In the genomic region with DNA sequence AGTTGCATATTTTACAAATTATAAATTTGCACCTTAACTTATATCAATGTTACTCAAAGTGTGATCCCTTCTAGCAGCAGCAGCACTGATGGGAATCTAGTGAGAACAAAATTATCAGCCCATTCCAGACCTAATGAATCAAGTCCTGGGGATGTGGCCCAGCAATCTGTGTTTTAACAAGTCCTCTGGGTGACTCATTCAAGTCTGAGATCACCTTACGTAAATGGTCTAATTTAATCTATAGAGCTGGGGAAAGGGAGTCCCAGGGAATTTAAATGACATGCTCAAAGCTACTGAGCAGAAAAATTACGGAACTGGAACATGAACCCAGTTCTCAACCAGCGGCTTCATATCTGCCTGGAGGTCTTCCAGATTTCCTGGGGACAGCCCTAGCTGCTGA, we compare ENCODE assay signal across 21 cellular contexts.
DNase-seq lines count a peak whose midpoint lies in the region; ATAC-seq, FAIRE-seq and TF ChIP-seq lines count a peak whose summit lies in the region.
"Had no signal": no experiment of that assay in that cellular context is flagged by ENCODE, and none has a peak within 500 bp of the region (broad histone marks: within the 10 kb centered on the region; RNA-seq: fewer than 3 reads in every experiment).

No MANE protein-coding gene starts in this region.

- 3% methylated on average over 3 of the region's 3 CpGs for WGBS in K562 (ENCODE audit: insufficient coverage, low coverage, missing lambda C conversion rate)

- in situ Hi-C loops in K562 (cut with MboI), result no loop called here

- H2AFZ ChIP-seq in K562 (ENCODE audit: low read depth, low read length), result no peak overlapping the region

- H3K27ac ChIP-seq in K562 (ENCODE audit: extremely low read depth, low read depth, low read length), result no peak overlapping the region
- H3K27ac ChIP-seq: adrenal gland, psoas muscle had no signal

- no peaks in the 10 kb centered on the region for H3K9me3 ChIP-seq in K562 (replicated peaks; ENCODE audit: control insufficient read depth, insufficient read depth, low read depth, low read length)
- H3K9me3 ChIP-seq: adrenal gland, psoas muscle had no signal

- POLR2A ChIA-PET in K562 (lab: Yijun Ruan, JAX), result interaction anchor here (0.6 kb wide), 1 partner anchor 31 kb away, joined by 3 read pairs; no protein-coding TSS in a partner anchor

- no peak overlapping the region for H3K4me3 ChIP-seq in K562
- H3K4me3 ChIP-seq: adrenal gland, lung, psoas muscle had no signal

- ATAC-seq in K562 (no peak), HG02642 (IDR thresholded peaks at IDR 0.05; ENCODE audit: poor library complexity, unreplicated experiment) (no peak)
- ATAC-seq: natural killer cell treated with Interleukin-12 subunit alpha and Interleukin-12 subunit beta and Interleukin-15 and Interleukin-18, amount 100 ng/mL, for 72 hours; psoas muscle; stimulated activated effector memory CD8-positive, alpha-beta T cell treated with anti-CD3 and anti-CD28 coated beads, Interleukin-12 subunit alpha, Interleukin-12 subunit beta, amount 100 ng/mL, for 72 hours had no signal

- no peak for TF ChIP-seq EP300 in K562 (IDR thresholded peaks at IDR 0.05; ENCODE audit: low read length)

- FAIRE-seq in K562 (lab: Jason Lieb, UNC), result no peak
- FAIRE-seq: colon, endothelial cell of umbilical vein had no signal

- CTCF ChIA-PET in K562 (lab: Yijun Ruan, JAX; ENCODE audit: low intra/inter-chr PET ratio), result no interaction called here

- no peak for TF ChIP-seq CTCF in K562 (IDR thresholded peaks at IDR 0.05 in 2 of 3, conservative IDR thresholded peaks at IDR 0.05 in 1 of 3; ENCODE audit: insufficient read depth in 2 of 3, low read depth in 1 of 3, low read length in 3 of 3)
- TF ChIP-seq CTCF in GM20000 (IDR thresholded peaks at IDR 0.05; ENCODE audit: extremely low read depth, missing control alignments), result no peak

- no peaks in the 10 kb centered on the region for H3K36me3 ChIP-seq in K562 (ENCODE audit: control insufficient read depth, insufficient read depth, low read length)
- H3K36me3 ChIP-seq: adrenal gland had no signal

- no peak overlapping the region for H3K4me2 ChIP-seq in K562 (ENCODE audit: insufficient read depth, low read length)

- H3K27me3 ChIP-seq in K562 (ENCODE audit: control insufficient read depth in 2 of 2, insufficient read depth in 2 of 2, low read length in 2 of 2), result peaks cover 0 to 10% of the 10 kb centered on the region in 2 experiments; a peak in 3 of 5 replicates

- no peak for TF ChIP-seq RAD21 in K562 (CRISPR knock-in tag; conservative IDR thresholded peaks at IDR 0.05 in 1 of 2, IDR thresholded peaks at IDR 0.05 in 1 of 2)

- intact Hi-C loops in K562 (cut with micrococcal nuclease), result no loop called here

- H3K4me1 ChIP-seq in K562 (replicated peaks in 1 of 2; ENCODE audit: control insufficient read depth in 2 of 2, insufficient read depth in 2 of 2, low read length in 2 of 2), result no peaks in the 10 kb centered on the region
- H3K4me1 ChIP-seq: adrenal gland, psoas muscle had no signal

- no peaks in the 10 kb centered on the region for H3K9me1 ChIP-seq in K562 (ENCODE audit: control insufficient read depth, insufficient read depth, low read length)

- no peak for TF ChIP-seq POLR2A in K562 (conservative IDR thresholded peaks at IDR 0.05)

- no peak overlapping the region for H3K9ac ChIP-seq in K562 (ENCODE audit: insufficient read depth in 1 of 2, low read depth in 2 of 2, low read length in 2 of 2)

- peak; percentile 28 for DNase-seq in ELR (ENCODE audit: low read depth)
- DNase-seq in NCI-H69 (lab: John Stamatoyannopoulos, UW), result peak; percentile 28
- peak in 1 of 4 experiments; percentile 5 for DNase-seq in K562 (ENCODE audit: extremely low read depth in 1 of 4, low spot score in 3 of 4)
- peak; percentile 35 for DNase-seq in kidney tubule cell (ENCODE audit: low spot score)
- no peak for DNase-seq in NCI-H1930 (lab: John Stamatoyannopoulos, UW)
- no peak for DNase-seq in GM20000 (ENCODE audit: low spot score)
- no peak for DNase-seq in mesenteric fat pad (ENCODE audit: low spot score)
- DNase-seq: activated CD4-positive, CD25-positive, alpha-beta regulatory T cell treated with anti-CD3 and anti-CD28 coated beads, Interleukin-2, amount 50 U/mL, for 72 hours; adrenal gland; glutamatergic neuron; H7; NCI-H1417; NCI-H345; psoas muscle; SHP77 treated with DMSO at 0.1 percent for 48 hours had no signal

- BruUV-seq in K562 (replicated peaks; lab: Mats Ljungman, UMichigan), result no TSS peak

- H4K20me1 ChIP-seq in K562 (replicated peaks; ENCODE audit: control insufficient read depth, insufficient read depth, low read length), result no peaks in the 10 kb centered on the region

- H3K79me2 ChIP-seq in K562 (ENCODE audit: control insufficient read depth, insufficient read depth, low read length), result no peaks in the 10 kb centered on the region

TF ChIP-seq in K562, 482 proteins besides CTCF, POLR2A, EP300 and RAD21 (continues in another document):
- no peak for TF ChIP-seq ZFP30 (CRISPR knock-in tag; IDR thresholded peaks at IDR 0.05; ENCODE audit: borderline replicate concordance)
- TF ChIP-seq ZNF239 (CRISPR knock-in tag; IDR thresholded peaks at IDR 0.05), result no peak
- no peak for TF ChIP-seq SRF (CRISPR knock-in tag; IDR thresholded peaks at IDR 0.05)
- TF ChIP-seq MBD2 (IDR thresholded peaks at IDR 0.05; ENCODE audit: borderline replicate concordance, low read depth), result no peak
- TF ChIP-seq, protein P1, sequence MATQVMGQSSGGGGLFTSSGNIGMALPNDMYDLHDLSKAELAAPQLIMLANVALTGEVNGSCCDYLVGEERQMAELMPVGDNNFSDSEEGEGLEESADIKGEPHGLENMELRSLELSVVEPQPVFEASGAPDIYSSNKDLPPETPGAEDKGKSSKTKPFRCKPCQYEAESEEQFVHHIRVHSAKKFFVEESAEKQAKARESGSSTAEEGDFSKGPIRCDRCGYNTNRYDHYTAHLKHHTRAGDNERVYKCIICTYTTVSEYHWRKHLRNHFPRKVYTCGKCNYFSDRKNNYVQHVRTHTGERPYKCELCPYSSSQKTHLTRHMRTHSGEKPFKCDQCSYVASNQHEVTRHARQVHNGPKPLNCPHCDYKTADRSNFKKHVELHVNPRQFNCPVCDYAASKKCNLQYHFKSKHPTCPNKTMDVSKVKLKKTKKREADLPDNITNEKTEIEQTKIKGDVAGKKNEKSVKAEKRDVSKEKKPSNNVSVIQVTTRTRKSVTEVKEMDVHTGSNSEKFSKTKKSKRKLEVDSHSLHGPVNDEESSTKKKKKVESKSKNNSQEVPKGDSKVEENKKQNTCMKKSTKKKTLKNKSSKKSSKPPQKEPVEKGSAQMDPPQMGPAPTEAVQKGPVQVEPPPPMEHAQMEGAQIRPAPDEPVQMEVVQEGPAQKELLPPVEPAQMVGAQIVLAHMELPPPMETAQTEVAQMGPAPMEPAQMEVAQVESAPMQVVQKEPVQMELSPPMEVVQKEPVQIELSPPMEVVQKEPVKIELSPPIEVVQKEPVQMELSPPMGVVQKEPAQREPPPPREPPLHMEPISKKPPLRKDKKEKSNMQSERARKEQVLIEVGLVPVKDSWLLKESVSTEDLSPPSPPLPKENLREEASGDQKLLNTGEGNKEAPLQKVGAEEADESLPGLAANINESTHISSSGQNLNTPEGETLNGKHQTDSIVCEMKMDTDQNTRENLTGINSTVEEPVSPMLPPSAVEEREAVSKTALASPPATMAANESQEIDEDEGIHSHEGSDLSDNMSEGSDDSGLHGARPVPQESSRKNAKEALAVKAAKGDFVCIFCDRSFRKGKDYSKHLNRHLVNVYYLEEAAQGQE (CRISPR knock-in tag; IDR thresholded peaks at IDR 0.05; ENCODE audit: low read depth), result no peak
- no peak for TF ChIP-seq PHF8 (IDR thresholded peaks at IDR 0.05; ENCODE audit: borderline replicate concordance, low read length)
- TF ChIP-seq, protein P2, sequence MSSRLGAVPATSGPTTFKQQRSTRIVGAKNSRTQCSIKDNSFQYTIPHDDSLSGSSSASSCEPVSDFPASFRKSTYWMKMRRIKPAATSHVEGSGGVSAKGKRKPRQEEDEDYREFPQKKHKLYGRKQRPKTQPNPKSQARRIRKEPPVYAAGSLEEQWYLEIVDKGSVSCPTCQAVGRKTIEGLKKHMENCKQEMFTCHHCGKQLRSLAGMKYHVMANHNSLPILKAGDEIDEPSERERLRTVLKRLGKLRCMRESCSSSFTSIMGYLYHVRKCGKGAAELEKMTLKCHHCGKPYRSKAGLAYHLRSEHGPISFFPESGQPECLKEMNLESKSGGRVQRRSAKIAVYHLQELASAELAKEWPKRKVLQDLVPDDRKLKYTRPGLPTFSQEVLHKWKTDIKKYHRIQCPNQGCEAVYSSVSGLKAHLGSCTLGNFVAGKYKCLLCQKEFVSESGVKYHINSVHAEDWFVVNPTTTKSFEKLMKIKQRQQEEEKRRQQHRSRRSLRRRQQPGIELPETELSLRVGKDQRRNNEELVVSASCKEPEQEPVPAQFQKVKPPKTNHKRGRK (tag; IDR thresholded peaks at IDR 0.05), result no peak
- TF ChIP-seq, protein P3, sequence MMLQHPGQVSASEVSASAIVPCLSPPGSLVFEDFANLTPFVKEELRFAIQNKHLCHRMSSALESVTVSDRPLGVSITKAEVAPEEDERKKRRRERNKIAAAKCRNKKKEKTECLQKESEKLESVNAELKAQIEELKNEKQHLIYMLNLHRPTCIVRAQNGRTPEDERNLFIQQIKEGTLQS (IDR thresholded peaks at IDR 0.05), result peak; percentile 76
- TF ChIP-seq, protein P3 (CRISPR knock-in tag; conservative IDR thresholded peaks at IDR 0.05), result no peak
- no peak for TF ChIP-seq EZH2 (IDR thresholded peaks at IDR 0.05; ENCODE audit: borderline replicate concordance, low read depth, low read length)
- TF ChIP-seq FOSL1 (tag; conservative IDR thresholded peaks at IDR 0.05), result peak; percentile 52
- 0 out of 2 replicates have a peak, but pooled peaks have one; percentile 14 for TF ChIP-seq SPI1 (IDR thresholded peaks at IDR 0.05; ENCODE audit: borderline replicate concordance, low read depth, low read length)
- TF ChIP-seq ZNF778 (CRISPR knock-in tag; IDR thresholded peaks at IDR 0.05), result no peak
- TF ChIP-seq U2AF1 (optimal IDR thresholded peaks at IDR 0.05; ENCODE audit: low read depth, low read length), result no peak
- TF ChIP-seq JUNB (CRISPR knock-in tag; conservative IDR thresholded peaks at IDR 0.05), result no peak
- no peak for TF ChIP-seq ZNF584 (CRISPR knock-in tag; IDR thresholded peaks at IDR 0.05; ENCODE audit: low read depth)
- TF ChIP-seq MCM3 (IDR thresholded peaks at IDR 0.05), result no peak
- 0 out of 2 replicates have a peak, but pooled peaks have one; percentile 27 for TF ChIP-seq JUN (IDR thresholded peaks at IDR 0.05; ENCODE audit: borderline replicate concordance, low read depth, low read length)
- no peak for TF ChIP-seq JUN (CRISPR knock-in tag; IDR thresholded peaks at IDR 0.05; ENCODE audit: borderline replicate concordance)

Comparison
In these comparisons a context has a peak if more than half of its experiments do, and no peak if none do; other contexts are left out.
1. DNase-seq: peak in ELR (single experiment), NCI-H69 (single experiment) and kidney tubule cell (single experiment); none in NCI-H1930 (0 of 2), GM20000 (single experiment) and mesenteric fat pad (single experiment).